In the genomic region with DNA sequence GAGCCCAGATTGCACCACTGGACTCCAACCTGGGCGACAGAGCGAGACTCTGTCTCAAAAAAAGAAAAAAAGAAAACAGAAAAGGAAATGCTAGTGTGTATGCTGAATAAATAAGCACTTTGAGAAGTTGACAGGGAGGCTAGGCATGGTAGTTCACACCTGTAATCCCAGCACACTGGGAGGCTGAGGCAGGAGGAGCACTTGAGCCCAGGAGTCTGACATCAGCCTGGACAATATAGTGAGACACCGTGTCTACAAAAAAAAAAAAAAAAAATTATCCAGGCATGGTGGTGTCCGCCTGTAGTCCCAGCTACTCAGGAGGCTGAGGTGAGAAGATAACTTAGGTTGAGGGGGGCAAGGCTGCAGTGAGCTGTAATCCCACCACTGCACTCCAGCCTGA, we compare ENCODE assay signal across 13 cellular contexts. TPM values are rescaled to one million over a fixed set of nuclear protein-coding genes. Genes with fewer than 3 reads are reported as not detected.
DNase-seq lines count a peak whose midpoint lies in the region; ATAC-seq and TF ChIP-seq lines count a peak whose summit lies in the region.
"Had no signal": no experiment of that assay in that cellular context is flagged by ENCODE, and none has a peak within 500 bp of the region (broad histone marks: within the 10 kb centered on the region; RNA-seq: fewer than 3 reads in every experiment).

No MANE protein-coding gene starts in this region.

- CTCF ChIA-PET in CD8-positive, alpha-beta T cell (lab: Charles Lee) = interaction anchor here (0.7 to 1.1 kb wide), 2 partner anchors 14 to 34 kb away, joined by 3 read pairs; no protein-coding TSS in a partner anchor

- no peak overlapping the region for H3K4me3 ChIP-seq in BLaER1
- H3K4me3 ChIP-seq in CD8-positive, alpha-beta T cell (ENCODE audit: low read depth, low read length) = no peak overlapping the region
- H3K4me3 ChIP-seq: GM23248 had no signal

- H3K27ac Mint-ChIP-seq in CD8-positive, alpha-beta T cell = peak overlapping the region; percentile 10
- peak overlapping the region; percentile 73 for H3K27ac Mint-ChIP-seq in T-helper 17 cell
- peak overlapping the region; percentile 41 for H3K27ac Mint-ChIP-seq in memory B cell
- H3K27ac Mint-ChIP-seq in natural killer cell treated with Interleukin-12 subunit alpha and Interleukin-12 subunit beta and Interleukin-15 and Interleukin-18, amount 100 ng/mL, for 72 hours = no peak overlapping the region

- peaks cover 51% of the 10 kb centered on the region for H3K4me1 ChIP-seq in BLaER1
- no peaks in the 10 kb centered on the region for H3K4me1 ChIP-seq in CD8-positive, alpha-beta T cell (ENCODE audit: insufficient read depth, low read length)

- no peak for ATAC-seq in CD8-positive, alpha-beta T cell
- no peak for ATAC-seq in T-helper 17 cell
- ATAC-seq in memory B cell (ENCODE audit: low read depth) = no peak
- ATAC-seq in GM21737 (IDR thresholded peaks at IDR 0.05; ENCODE audit: unreplicated experiment) = no peak
- ATAC-seq in natural killer cell treated with Interleukin-12 subunit alpha and Interleukin-12 subunit beta and Interleukin-15 and Interleukin-18, amount 100 ng/mL, for 72 hours = no peak

- no peaks in the 10 kb centered on the region for H3K9me3 Mint-ChIP-seq in CD8-positive, alpha-beta T cell
- H3K9me3 Mint-ChIP-seq in memory B cell = no peaks in the 10 kb centered on the region
- H3K9me3 Mint-ChIP-seq in natural killer cell treated with Interleukin-12 subunit alpha and Interleukin-12 subunit beta and Interleukin-15 and Interleukin-18, amount 100 ng/mL, for 72 hours = no peaks in the 10 kb centered on the region
- H3K9me3 Mint-ChIP-seq: CD8-positive, alpha-beta memory T cell had no signal

- POLR2A ChIA-PET in CD8-positive, alpha-beta T cell (lab: Charles Lee) = interaction anchor here (1.1 kb wide), 1 partner anchor 24 kb away, joined by 3 read pairs; no protein-coding TSS in a partner anchor

- peaks cover 15% of the 10 kb centered on the region for H3K36me3 Mint-ChIP-seq in CD8-positive, alpha-beta T cell
- H3K36me3 Mint-ChIP-seq in T-helper 17 cell (ENCODE audit: low read depth) (no peaks in the 10 kb centered on the region), memory B cell (peaks cover 11% of the 10 kb centered on the region)
- H3K36me3 Mint-ChIP-seq in natural killer cell treated with Interleukin-12 subunit alpha and Interleukin-12 subunit beta and Interleukin-15 and Interleukin-18, amount 100 ng/mL, for 72 hours = no peaks in the 10 kb centered on the region

- H3K9ac ChIP-seq in BLaER1 = no peak overlapping the region
- H3K9ac ChIP-seq: GM23248, KMS-11 had no signal

- H3K27ac ChIP-seq in BLaER1 = peak overlapping the region; percentile 55; the same call in 1 of the 2 replicates
- no peak overlapping the region for H3K27ac ChIP-seq in CD8-positive, alpha-beta T cell (ENCODE audit: low read depth, low read length)
- H3K27ac ChIP-seq: GM23248, KMS-11 had no signal

- no peak overlapping the region for H3K4me3 Mint-ChIP-seq in CD8-positive, alpha-beta T cell
- H3K4me3 Mint-ChIP-seq in T-helper 17 cell = no peak overlapping the region
- no peak overlapping the region for H3K4me3 Mint-ChIP-seq in memory B cell
- no peak overlapping the region for H3K4me3 Mint-ChIP-seq in natural killer cell treated with Interleukin-12 subunit alpha and Interleukin-12 subunit beta and Interleukin-15 and Interleukin-18, amount 100 ng/mL, for 72 hours
- H3K4me3 Mint-ChIP-seq: CD8-positive, alpha-beta memory T cell had no signal

- TF ChIP-seq CTCF in CD8-positive, alpha-beta T cell (IDR thresholded peaks at IDR 0.05) = no peak

- H3K4me1 Mint-ChIP-seq in CD8-positive, alpha-beta T cell (ENCODE audit: low read depth) = peaks cover 4% of the 10 kb centered on the region
- H3K4me1 Mint-ChIP-seq in T-helper 17 cell = peaks cover 15% of the 10 kb centered on the region
- H3K4me1 Mint-ChIP-seq in memory B cell = peaks cover 10% of the 10 kb centered on the region
- peaks cover 11 to 14% of the 10 kb centered on the region in 2 donors for H3K4me1 Mint-ChIP-seq in natural killer cell treated with Interleukin-12 subunit alpha and Interleukin-12 subunit beta and Interleukin-15 and Interleukin-18, amount 100 ng/mL, for 72 hours (ENCODE audit: low read depth in 2 of 2)

- intact Hi-C loops in CD8-positive, alpha-beta T cell (cut with DNase I, micrococcal nuclease) = no loop called here

- H3K27me3 Mint-ChIP-seq in CD8-positive, alpha-beta T cell (ENCODE audit: low read depth) = no peaks in the 10 kb centered on the region
- no peaks in the 10 kb centered on the region for H3K27me3 Mint-ChIP-seq in T-helper 17 cell
- peaks cover 4% of the 10 kb centered on the region for H3K27me3 Mint-ChIP-seq in memory B cell
- H3K27me3 Mint-ChIP-seq in natural killer cell treated with Interleukin-12 subunit alpha and Interleukin-12 subunit beta and Interleukin-15 and Interleukin-18, amount 100 ng/mL, for 72 hours = no peaks in the 10 kb centered on the region
- H3K27me3 Mint-ChIP-seq: CD8-positive, alpha-beta memory T cell had no signal

- H3K9me3 ChIP-seq in BLaER1 (no peaks in the 10 kb centered on the region; the same call in 1 of the 2 replicates), T-helper 17 cell (ENCODE audit: control insufficient read depth, low read length, poor library complexity, severe bottlenecking) (no peaks in the 10 kb centered on the region)
- no peaks in the 10 kb centered on the region for H3K9me3 ChIP-seq in CD8-positive, alpha-beta T cell (ENCODE audit: low read length)

- peak overlapping the region; percentile 22 for H3K4me2 ChIP-seq in BLaER1
- H3K4me2 ChIP-seq: KMS-11 had no signal

- no peak for DNase-seq in CD8-positive, alpha-beta T cell
- DNase-seq in T-helper 17 cell = no peak
- DNase-seq in memory B cell (ENCODE audit: low spot score in 2 of 2) = no peak
- DNase-seq in AML-193 (lab: John Stamatoyannopoulos, UW) = no peak
- DNase-seq in natural killer cell treated with Interleukin-12 subunit alpha and Interleukin-12 subunit beta and Interleukin-15 and Interleukin-18, amount 100 ng/mL, for 72 hours (ENCODE audit: low spot score) = no peak
- no peak for DNase-seq in NOMO-1 treated with dmso at 0.1 percent for 144 hours (lab: John Stamatoyannopoulos, UW; ENCODE audit: unreplicated experiment)
- DNase-seq: CD8-positive, alpha-beta memory T cell; COR-L47; GM23248; HCEC 1CT had no signal

- no peaks in the 10 kb centered on the region for H4K20me1 ChIP-seq in BLaER1

- H3K36me3 ChIP-seq in BLaER1 = peaks cover 28% of the 10 kb centered on the region
- no peaks in the 10 kb centered on the region for H3K36me3 ChIP-seq in CD8-positive, alpha-beta T cell (ENCODE audit: insufficient read depth, low read length)

- no peaks in the 10 kb centered on the region for H3K27me3 ChIP-seq in BLaER1
- no peaks in the 10 kb centered on the region for H3K27me3 ChIP-seq in CD8-positive, alpha-beta T cell (ENCODE audit: insufficient read depth, low read length)

RNA-seq across cellular contexts. Expression of gene LDLR, which starts 19.1 kb away (rescaled TPM):
- 10 to 100 TPM; 60.5 to 67.0 TPM for total RNA-seq in CD8-positive, alpha-beta T cell
- 100 to 1,000 TPM in 1 of 2 donors, 10 to 100 TPM in 1; 98.2 to 139 TPM for total RNA-seq in T-helper 17 cell
- total RNA-seq in natural killer cell treated with Interleukin-12 subunit alpha and Interleukin-12 subunit beta and Interleukin-15 and Interleukin-18, amount 100 ng/mL, for 72 hours = 100 to 1,000 TPM; 179 to 194 TPM

Comparison
In these comparisons a context has a peak if more than half of its experiments do, and no peak if none do; other contexts are left out.
1. H3K27ac Mint-ChIP-seq: peak in CD8-positive, alpha-beta T cell (single experiment), T-helper 17 cell (single experiment) and memory B cell (single experiment); none in natural killer cell treated with Interleukin-12 subunit alpha and Interleukin-12 subunit beta and Interleukin-15 and Interleukin-18, amount 100 ng/mL, for 72 hours (0 of 2).